ENCODE assay signal across 10 cellular contexts in the genomic region with DNA sequence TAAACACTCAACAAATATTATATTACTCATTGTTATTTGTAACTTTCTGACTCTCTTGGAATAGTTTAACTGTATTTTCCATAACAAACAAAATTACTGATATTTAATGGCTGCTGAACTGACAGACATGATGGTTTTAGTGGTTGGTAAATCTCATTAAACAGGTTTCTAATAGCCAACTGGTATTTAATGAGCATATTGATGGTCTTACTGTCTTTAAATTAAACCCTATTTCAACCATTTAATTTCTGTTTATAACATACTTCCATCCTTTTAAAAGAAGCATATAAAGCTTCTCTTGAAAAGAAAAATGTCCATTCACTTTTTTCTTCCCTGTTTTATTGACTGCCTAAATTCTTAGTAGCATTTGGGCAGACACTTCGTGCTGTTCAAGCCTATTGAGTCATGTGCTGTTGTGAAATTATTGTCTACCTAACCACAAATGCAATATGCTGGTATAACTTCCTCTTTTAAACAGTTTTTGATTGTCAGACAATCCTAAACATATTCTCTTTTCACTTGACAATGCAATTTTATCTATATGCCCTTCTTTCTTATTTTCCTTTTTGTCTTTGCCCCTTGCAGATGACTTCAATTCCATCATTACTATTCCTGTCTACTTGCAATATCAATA.
DNase-seq lines count a peak whose midpoint lies in the region; ATAC-seq, FAIRE-seq and TF ChIP-seq lines count a peak whose summit lies in the region.
"Had no signal": no experiment of that assay in that cellular context is flagged by ENCODE, and none has a peak within 500 bp of the region (broad histone marks: within the 10 kb centered on the region; RNA-seq: fewer than 3 reads in every experiment).

No MANE protein-coding gene starts in this region.

- H3K4me3 ChIP-seq in AG10803 (ENCODE audit: low read length) (no peak overlapping the region), bronchial epithelial cell (ENCODE audit: low read depth, low read length) (no peak overlapping the region)
- no peak overlapping the region for H3K4me3 ChIP-seq in CD8-positive, alpha-beta T cell (ENCODE audit: low read depth, low read length)

- H3K27me3 ChIP-seq in bronchial epithelial cell (ENCODE audit: control insufficient read depth, insufficient read depth, low read length): no peaks in the 10 kb centered on the region
- no peaks in the 10 kb centered on the region for H3K27me3 ChIP-seq in CD8-positive, alpha-beta T cell (ENCODE audit: insufficient read depth, low read length)

- intact Hi-C loops in CD8-positive, alpha-beta T cell (cut with DNase I, micrococcal nuclease): no loop called here

- H3K36me3 ChIP-seq in bronchial epithelial cell (ENCODE audit: control insufficient read depth, insufficient read depth, low read length): no peaks in the 10 kb centered on the region
- H3K36me3 ChIP-seq in CD8-positive, alpha-beta T cell (ENCODE audit: insufficient read depth, low read length): no peaks in the 10 kb centered on the region

- FAIRE-seq in bronchial epithelial cell (lab: Jason Lieb, UNC): no peak

- H3K27me3 Mint-ChIP-seq in CD8-positive, alpha-beta T cell (ENCODE audit: low read depth): no peaks in the 10 kb centered on the region

- H3K27ac Mint-ChIP-seq in CD8-positive, alpha-beta T cell: no peak overlapping the region
- H3K27ac Mint-ChIP-seq in activated naive CD4-positive, alpha-beta T cell treated with anti-CD3 and anti-CD28 coated beads, Interleukin-2, amount 50 U/mL, for 72 hours: no peak overlapping the region
- H3K27ac Mint-ChIP-seq: T-helper 1 cell treated with Interleukin-12 subunit alpha and Interleukin-12 subunit beta and Interleukin-4 antibody, amounts not matched to agents 30 μg/mL and 1 μg/mL, for 36 hours had no signal

- no peak overlapping the region for H3K4me3 Mint-ChIP-seq in CD8-positive, alpha-beta T cell
- H3K4me3 Mint-ChIP-seq: T-helper 1 cell treated with Interleukin-12 subunit alpha and Interleukin-12 subunit beta and Interleukin-4 antibody, amounts not matched to agents 30 μg/mL and 1 μg/mL, for 36 hours had no signal

- H3K36me3 Mint-ChIP-seq in CD8-positive, alpha-beta T cell: no peaks in the 10 kb centered on the region
- no peaks in the 10 kb centered on the region for H3K36me3 Mint-ChIP-seq in activated naive CD4-positive, alpha-beta T cell treated with anti-CD3 and anti-CD28 coated beads, Interleukin-2, amount 50 U/mL, for 72 hours

- CTCF ChIA-PET in CD8-positive, alpha-beta T cell (lab: Charles Lee): no interaction called here

- no peaks in the 10 kb centered on the region for H3K9me3 Mint-ChIP-seq in CD8-positive, alpha-beta T cell
- no peaks in the 10 kb centered on the region for H3K9me3 Mint-ChIP-seq in activated naive CD4-positive, alpha-beta T cell treated with anti-CD3 and anti-CD28 coated beads, Interleukin-2, amount 50 U/mL, for 72 hours
- H3K9me3 Mint-ChIP-seq: T-helper 1 cell treated with Interleukin-12 subunit alpha and Interleukin-12 subunit beta and Interleukin-4 antibody, amounts not matched to agents 30 μg/mL and 1 μg/mL, for 36 hours had no signal

- H3K4me1 Mint-ChIP-seq in CD8-positive, alpha-beta T cell (ENCODE audit: low read depth): no peaks in the 10 kb centered on the region

- no peak overlapping the region for H3K27ac ChIP-seq in CD8-positive, alpha-beta T cell (ENCODE audit: low read depth, low read length)

- no peak for TF ChIP-seq CTCF in AG10803 (conservative IDR thresholded peaks at IDR 0.05; ENCODE audit: low read length)
- no peak for TF ChIP-seq CTCF in bronchial epithelial cell (IDR thresholded peaks at IDR 0.05; ENCODE audit: insufficient read depth, low read length, severe bottlenecking)
- no peak for TF ChIP-seq CTCF in CD8-positive, alpha-beta T cell (IDR thresholded peaks at IDR 0.05)

- H3K9me3 ChIP-seq in CD8-positive, alpha-beta T cell (ENCODE audit: low read length): no peaks in the 10 kb centered on the region

- DNase-seq in AG10803 (ENCODE audit: low read depth) (peak; percentile 81), bronchial epithelial cell (ENCODE audit: low read depth) (peak; percentile 89), NCI-H1417 treated with DMSO at 0.1 percent for 48 hours (lab: John Stamatoyannopoulos, UW) (no peak)
- DNase-seq in CD8-positive, alpha-beta T cell: no peak
- no peak for DNase-seq in activated naive CD4-positive, alpha-beta T cell treated with anti-CD3 and anti-CD28 coated beads, Interleukin-2, amount 50 U/mL, for 72 hours (ENCODE audit: low spot score in 2 of 2)
- DNase-seq in stimulated activated CD4-positive, alpha-beta T cell treated with anti-CD3 and anti-CD28 coated beads, Interleukin-4, amount 100 ng/mL, for 4 hours: no peak
- DNase-seq: DND-41 had no signal

- no peaks in the 10 kb centered on the region for H3K4me1 ChIP-seq in CD8-positive, alpha-beta T cell (ENCODE audit: insufficient read depth, low read length)

- ATAC-seq in GM21360 (IDR thresholded peaks at IDR 0.05; ENCODE audit: unreplicated experiment) (peak; percentile 63), HG03442 (IDR thresholded peaks at IDR 0.05; ENCODE audit: unreplicated experiment) (peak; percentile 64)
- no peak for ATAC-seq in CD8-positive, alpha-beta T cell
- ATAC-seq in activated naive CD4-positive, alpha-beta T cell treated with anti-CD3 and anti-CD28 coated beads, Interleukin-2, amount 50 U/mL, for 72 hours: no peak

- POLR2A ChIA-PET in CD8-positive, alpha-beta T cell (lab: Charles Lee): no interaction called here

Comparison
In these comparisons a context has a peak if more than half of its experiments do, and no peak if none do; other contexts are left out.
1. DNase-seq: peak in AG10803 (single experiment) and bronchial epithelial cell (single experiment); none in CD8-positive, alpha-beta T cell (0 of 7), NCI-H1417 treated with DMSO at 0.1 percent for 48 hours (single experiment), activated naive CD4-positive, alpha-beta T cell treated with anti-CD3 and anti-CD28 coated beads, Interleukin-2, amount 50 U/mL, for 72 hours (0 of 2) and stimulated activated CD4-positive, alpha-beta T cell treated with anti-CD3 and anti-CD28 coated beads, Interleukin-4, amount 100 ng/mL, for 4 hours (0 of 2).
2. ATAC-seq: peak in GM21360 (single experiment) and HG03442 (single experiment); none in CD8-positive, alpha-beta T cell (single experiment) and activated naive CD4-positive, alpha-beta T cell treated with anti-CD3 and anti-CD28 coated beads, Interleukin-2, amount 50 U/mL, for 72 hours (0 of 2).